10 cellular contexts compared by ENCODE assay signal in the genomic region with DNA sequence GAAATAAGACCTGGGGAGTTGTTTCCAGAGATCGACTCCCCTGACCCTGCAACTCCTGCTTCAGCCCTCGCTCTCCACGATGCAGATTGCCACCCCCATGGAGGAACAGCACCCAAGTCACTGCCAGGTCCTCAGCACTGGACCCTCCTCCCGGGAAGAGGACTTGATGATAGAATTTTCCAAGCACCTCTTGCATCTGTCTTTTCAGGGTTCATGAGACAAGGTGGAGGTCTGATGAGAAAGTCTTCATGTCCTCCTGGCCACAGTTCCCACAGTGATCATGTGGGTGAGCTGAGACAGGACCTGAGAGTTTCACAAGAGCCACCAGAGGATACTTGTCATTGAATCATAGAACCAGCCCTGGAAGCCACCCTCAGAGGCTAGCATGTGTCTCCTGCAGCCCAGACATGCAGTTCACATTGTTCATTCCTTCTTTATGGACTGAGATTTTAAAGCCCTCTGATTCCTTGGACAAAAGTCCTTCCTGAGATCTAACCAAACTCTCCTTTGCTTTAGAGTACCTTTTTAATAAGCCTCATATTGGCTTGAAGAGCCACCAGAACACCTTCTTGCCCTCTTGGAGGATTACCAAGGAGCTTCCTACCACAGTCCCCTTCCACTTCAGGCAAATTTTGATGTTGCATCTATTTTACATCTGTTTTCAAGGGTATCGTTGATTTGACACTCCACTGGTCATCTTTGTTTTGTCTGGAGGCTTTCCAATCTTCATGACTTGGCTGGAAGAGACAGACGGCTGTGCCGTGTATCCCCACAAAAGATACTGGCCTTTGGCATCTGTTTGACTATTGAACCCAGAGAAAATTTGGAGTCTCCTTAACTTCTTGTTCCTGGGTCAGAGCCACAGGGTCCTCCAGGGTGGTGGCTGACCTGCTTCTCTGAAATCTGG.
DNase-seq lines count a peak whose midpoint lies in the region; ATAC-seq and TF ChIP-seq lines count a peak whose summit lies in the region.
"Had no signal": no experiment of that assay in that cellular context is flagged by ENCODE, and none has a peak within 500 bp of the region (broad histone marks: within the 10 kb centered on the region; RNA-seq: fewer than 3 reads in every experiment).

No MANE protein-coding gene starts in this region.

- no peak overlapping the region for H3K4me3 ChIP-seq in prostate gland

- WGBS in prostate gland, result 80% methylated on average over 7 of the region's 7 CpGs

- ATAC-seq in GM19351 (IDR thresholded peaks at IDR 0.05; ENCODE audit: unreplicated experiment) (peak; percentile 82), HG03045 (IDR thresholded peaks at IDR 0.05; ENCODE audit: unreplicated experiment) (peak; percentile 65)

- H3K4me3 Mint-ChIP-seq in activated naive CD8-positive, alpha-beta T cell treated with anti-CD3 and anti-CD28 coated beads for 36 hours, result no peak overlapping the region
- H3K4me3 Mint-ChIP-seq: activated naive CD4-positive, alpha-beta T cell treated with anti-CD3 and anti-CD28 coated beads, Interleukin-2, amount 50 U/mL, for 24 hours had no signal

- peaks cover 51% of the 10 kb centered on the region for H3K36me3 Mint-ChIP-seq in activated naive CD8-positive, alpha-beta T cell treated with anti-CD3 and anti-CD28 coated beads for 36 hours

- TF ChIP-seq POLR2A in prostate gland (IDR thresholded peaks at IDR 0.05), result no peak

- H3K4me1 ChIP-seq in prostate gland (replicated peaks), result peaks cover 2% of the 10 kb centered on the region

- peak overlapping the region in 1 of 2 donors; percentile 16 for H3K27ac ChIP-seq in prostate gland
- H3K27ac ChIP-seq: RWPE1 had no signal

- DNase-seq in CD1c-positive myeloid dendritic cell (ENCODE audit: extremely low spot score) (peak; percentile 26), NCI-H526 treated with DMSO at 0.1 percent for 48 hours (lab: John Stamatoyannopoulos, UW) (no peak), NCI-H1930 (lab: John Stamatoyannopoulos, UW) (no peak), prostate gland (ENCODE audit: low spot score) (no peak), SKM-1 treated with dmso at 0.1 percent for 144 hours (lab: John Stamatoyannopoulos, UW; ENCODE audit: unreplicated experiment) (no peak)
- peak; percentile 14 for DNase-seq in activated naive CD8-positive, alpha-beta T cell treated with anti-CD3 and anti-CD28 coated beads for 36 hours

- no peaks in the 10 kb centered on the region for H3K36me3 ChIP-seq in prostate gland

- TF ChIP-seq CTCF in prostate gland (IDR thresholded peaks at IDR 0.05), result no peak

- no peaks in the 10 kb centered on the region for H3K9me3 ChIP-seq in prostate gland

- peaks cover 48% of the 10 kb centered on the region for H3K4me1 Mint-ChIP-seq in activated naive CD8-positive, alpha-beta T cell treated with anti-CD3 and anti-CD28 coated beads for 36 hours

- no peaks in the 10 kb centered on the region for H3K27me3 ChIP-seq in prostate gland (replicated peaks; ENCODE audit: insufficient read depth)

- no peak overlapping the region for H3K27ac Mint-ChIP-seq in activated naive CD8-positive, alpha-beta T cell treated with anti-CD3 and anti-CD28 coated beads for 36 hours
- H3K27ac Mint-ChIP-seq: activated naive CD4-positive, alpha-beta T cell treated with anti-CD3 and anti-CD28 coated beads, Interleukin-2, amount 50 U/mL, for 24 hours had no signal

- H3K9me3 Mint-ChIP-seq in activated naive CD8-positive, alpha-beta T cell treated with anti-CD3 and anti-CD28 coated beads for 36 hours, result no peaks in the 10 kb centered on the region
- H3K9me3 Mint-ChIP-seq: activated naive CD4-positive, alpha-beta T cell treated with anti-CD3 and anti-CD28 coated beads, Interleukin-2, amount 50 U/mL, for 24 hours had no signal

- no peaks in the 10 kb centered on the region for H3K27me3 Mint-ChIP-seq in activated naive CD8-positive, alpha-beta T cell treated with anti-CD3 and anti-CD28 coated beads for 36 hours
- H3K27me3 Mint-ChIP-seq: activated naive CD4-positive, alpha-beta T cell treated with anti-CD3 and anti-CD28 coated beads, Interleukin-2, amount 50 U/mL, for 24 hours had no signal

- intact Hi-C loops in prostate gland (cut with DNase I), result no loop called here

Comparison
In these comparisons a context has a peak if more than half of its experiments do, and no peak if none do; other contexts are left out.
1. DNase-seq: peak in CD1c-positive myeloid dendritic cell (single experiment) and activated naive CD8-positive, alpha-beta T cell treated with anti-CD3 and anti-CD28 coated beads for 36 hours (single experiment); none in NCI-H526 treated with DMSO at 0.1 percent for 48 hours (single experiment), NCI-H1930 (0 of 2), prostate gland (single experiment) and SKM-1 treated with dmso at 0.1 percent for 144 hours (single experiment).